In the genomic region with DNA sequence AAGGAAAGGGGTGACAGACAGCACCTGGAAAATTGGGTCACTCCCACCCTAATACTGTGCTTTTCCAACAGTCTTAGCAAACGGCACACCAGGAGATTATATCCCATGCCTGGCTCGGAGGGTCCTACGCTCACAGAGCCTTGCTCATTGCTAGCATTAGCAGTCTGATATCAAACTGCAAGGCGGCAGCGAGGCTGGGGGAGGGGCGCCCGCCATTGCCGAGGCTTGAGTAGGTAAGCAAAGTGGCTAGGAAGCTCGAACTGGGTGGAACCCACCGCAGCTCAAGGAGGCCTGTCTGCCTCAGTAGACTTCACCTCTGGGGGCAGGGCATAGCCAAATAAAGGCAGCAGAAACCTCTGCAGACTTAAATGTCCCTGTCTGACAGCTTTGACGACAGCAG, we compare ENCODE assay signal across 15 cellular contexts. TPM values are rescaled to one million over a fixed set of nuclear protein-coding genes. Genes with fewer than 3 reads are reported as not detected.
"Had no signal": no experiment of that assay in that cellular context is flagged by ENCODE, and none has a peak within 500 bp of the region (broad histone marks: within the 10 kb centered on the region; RNA-seq: fewer than 3 reads in every experiment).

No MANE protein-coding gene starts in this region.

RNA-seq across cellular contexts. Expression of gene SPATA31C1, which starts 15.4 kb away (rescaled TPM):
- total RNA-seq: activated B cell treated with CpG ODN at 0.5 μM for 24 hours; activated CD4-positive, alpha-beta memory T cell treated with anti-CD3 and anti-CD28 coated beads for 36 hours; activated CD4-positive, alpha-beta memory T cell treated with anti-CD3 and anti-CD28 coated beads, Interleukin-2, amount 10 ng/mL, durations not matched to agents 7 days and 5 days; activated CD4-positive, alpha-beta T cell treated with anti-CD3 and anti-CD28 coated beads for 36 hours; activated CD4-positive, alpha-beta T cell treated with anti-CD3 and anti-CD28 coated beads, Interleukin-2, amount 10 ng/mL, durations not matched to agents 24 days and 14 days; activated CD4-positive, alpha-beta T cell treated with anti-CD3 and anti-CD28 coated beads, Interleukin-2, amount 10 ng/mL, durations not matched to agents 7 days and 5 days; activated CD8-positive, alpha-beta memory T cell treated with anti-CD3 and anti-CD28 coated beads for 36 hours; activated CD8-positive, alpha-beta memory T cell treated with anti-CD3 and anti-CD28 coated beads, Interleukin-2, amount 10 ng/mL, durations not matched to agents 7 days and 5 days; activated CD8-positive, alpha-beta T cell treated with anti-CD3 and anti-CD28 coated beads for 36 hours; activated CD8-positive, alpha-beta T cell treated with anti-CD3 and anti-CD28 coated beads, Interleukin-2, amount 10 ng/mL, durations not matched to agents 7 days and 5 days; T-cell; T-helper 1 cell treated with Interleukin-12 subunit alpha and Interleukin-12 subunit beta and Interleukin-4 antibody, amounts not matched to agents 30 ng/mL and 1 ng/mL, for 36 hours; T-helper 17 cell; T-helper 2 cell treated with Interferon-gamma antibody and Interleukin-4, amounts not matched to agents 100 ng/mL and 5 ng/mL, for 36 hours; WTC11 had no signal

RNA-seq across cellular contexts. Expression of gene SPATA31E1, which starts 19.7 kb away (rescaled TPM):
- total RNA-seq: activated B cell treated with CpG ODN at 0.5 μM for 24 hours; activated CD4-positive, alpha-beta memory T cell treated with anti-CD3 and anti-CD28 coated beads for 36 hours; activated CD4-positive, alpha-beta memory T cell treated with anti-CD3 and anti-CD28 coated beads, Interleukin-2, amount 10 ng/mL, durations not matched to agents 7 days and 5 days; activated CD4-positive, alpha-beta T cell treated with anti-CD3 and anti-CD28 coated beads for 36 hours; activated CD4-positive, alpha-beta T cell treated with anti-CD3 and anti-CD28 coated beads, Interleukin-2, amount 10 ng/mL, durations not matched to agents 24 days and 14 days; activated CD4-positive, alpha-beta T cell treated with anti-CD3 and anti-CD28 coated beads, Interleukin-2, amount 10 ng/mL, durations not matched to agents 7 days and 5 days; activated CD8-positive, alpha-beta memory T cell treated with anti-CD3 and anti-CD28 coated beads for 36 hours; activated CD8-positive, alpha-beta memory T cell treated with anti-CD3 and anti-CD28 coated beads, Interleukin-2, amount 10 ng/mL, durations not matched to agents 7 days and 5 days; activated CD8-positive, alpha-beta T cell treated with anti-CD3 and anti-CD28 coated beads for 36 hours; activated CD8-positive, alpha-beta T cell treated with anti-CD3 and anti-CD28 coated beads, Interleukin-2, amount 10 ng/mL, durations not matched to agents 7 days and 5 days; T-cell; T-helper 1 cell treated with Interleukin-12 subunit alpha and Interleukin-12 subunit beta and Interleukin-4 antibody, amounts not matched to agents 30 ng/mL and 1 ng/mL, for 36 hours; T-helper 17 cell; T-helper 2 cell treated with Interferon-gamma antibody and Interleukin-4, amounts not matched to agents 100 ng/mL and 5 ng/mL, for 36 hours had no signal
